8 cellular contexts compared by ENCODE assay signal in genomic region chr4:158769175-158769831, GRCh38. TPM values are rescaled to one million over a fixed set of nuclear protein-coding genes. Genes with fewer than 3 reads are reported as not detected.
DNase-seq lines count a peak whose midpoint lies in the region; ATAC-seq and TF ChIP-seq lines count a peak whose summit lies in the region.

No MANE protein-coding gene starts in this region.

- H3K27ac ChIP-seq in dorsolateral prefrontal cortex (peak overlapping the region; percentile 65 to 97 (median 90)), lower lobe of right lung (peak overlapping the region; percentile 86)

- H3K4me1 ChIP-seq in lower lobe of right lung: peaks cover 41% of the 10 kb centered on the region

- peak overlapping the region; percentile 84 for H3K4me3 ChIP-seq in Jurkat, Clone E6-1 (ENCODE audit: low read length)
- H3K4me3 ChIP-seq in dorsolateral prefrontal cortex: peak overlapping the region; percentile 67 to 98 (median 90)
- peak overlapping the region; percentile 85 for H3K4me3 ChIP-seq in lower lobe of right lung

- H3K9me3 ChIP-seq in lower lobe of right lung: no peaks in the 10 kb centered on the region

- in situ Hi-C loops in GM13977 (cut with MboI; ENCODE audit: low pct_unique_long_range_greater_than_20kb, low sequenced_read_pairs, unreplicated experiment): no loop called here

- TF ChIP-seq CTCF in dorsolateral prefrontal cortex (IDR thresholded peaks at IDR 0.05 in 54 of 56, conservative IDR thresholded peaks at IDR 0.05 in 2 of 56; ENCODE audit: low read depth in 1 of 56, partially characterized antibody in 56 of 56) (no peak), lower lobe of right lung (IDR thresholded peaks at IDR 0.05) (no peak), GM13977 (IDR thresholded peaks at IDR 0.05; ENCODE audit: extremely low read depth, insufficient read depth, missing control alignments) (no peak)

- no peaks in the 10 kb centered on the region for H3K27me3 ChIP-seq in dorsolateral prefrontal cortex
- H3K27me3 ChIP-seq in lower lobe of right lung (ENCODE audit: low read depth): no peaks in the 10 kb centered on the region

- DNase-seq in COLO668 (lab: John Stamatoyannopoulos, UW; ENCODE audit: unreplicated experiment) (peak; percentile 63), dorsolateral prefrontal cortex (peak in 8 of 10 donors; percentile 22 to 57 (median 36)), lower lobe of right lung (peak; percentile 64), GM13977 (ENCODE audit: low spot score) (no peak)
- peak; percentile 15 for DNase-seq in Jurkat, Clone E6-1 (ENCODE audit: low read depth, low spot score)
- DNase-seq in activated CD4-positive, alpha-beta T cell treated with anti-CD3 and anti-CD28 coated beads, Interleukin-2, amount 50 U/mL, for 24 hours (ENCODE audit: low read depth in 1 of 2, low spot score in 1 of 2): peak; percentile 13 to 17
- peak; percentile 6 to 20 for DNase-seq in stimulated activated CD8-positive, alpha-beta memory T cell treated with anti-CD3 and anti-CD28 coated beads, Interleukin-15, amount 100 ng/mL, for 48 hours (ENCODE audit: low read depth in 2 of 2)

- no peaks in the 10 kb centered on the region for H3K36me3 ChIP-seq in lower lobe of right lung

- ATAC-seq in GM21619 (IDR thresholded peaks at IDR 0.05; ENCODE audit: unreplicated experiment) (peak; percentile 35), lower lobe of right lung (peak; percentile 45 to 59)

- intact Hi-C loops in dorsolateral prefrontal cortex (cut with DNase I) (loop anchor here (2.0 to 10.0 kb wide), 7 partner anchors 37 to 335 kb away; partner anchors contain the start of genes C4orf46 (in 1 of the 2), ETFDH (in 1 of the 2) and RAPGEF2 (in 1 of the 2)), lower lobe of right lung (cut with DNase I) (no loop called here)

RNA-seq across cellular contexts. Expression of gene FNIP2, which starts 0.5 kb away (rescaled TPM):
- 7.3 TPM for polyA plus RNA-seq in Jurkat, Clone E6-1 (2012; ENCODE audit: insufficient read depth, insufficient read length)
- total RNA-seq in dorsolateral prefrontal cortex (10 to 100 TPM; 38.5 to 72.7 (median 57.8) TPM), lower lobe of right lung (90.7 TPM)

RNA-seq across cellular contexts. Expression of gene PPID, which starts 46.1 kb away (rescaled TPM):
- 70.7 TPM for polyA plus RNA-seq in Jurkat, Clone E6-1 (2012; ENCODE audit: insufficient read depth, insufficient read length)
- 10 to 100 TPM; 18.4 to 71.3 (median 35.6) TPM for total RNA-seq in dorsolateral prefrontal cortex
- 23.2 TPM for total RNA-seq in lower lobe of right lung
